29 cellular contexts compared by ENCODE assay signal in genomic region chr10:26156019-26156418, GRCh38.
"Had no signal": no experiment of that assay in that cellular context is flagged by ENCODE, and none has a peak within 500 bp of the region (broad histone marks: within the 10 kb centered on the region; RNA-seq: fewer than 3 reads in every experiment).

No MANE protein-coding gene starts in this region.

- H3K4me1 ChIP-seq: ascending aorta, breast epithelium, colonic mucosa, esophagus squamous epithelium, gastroesophageal sphincter had no signal

- H3K36me3 ChIP-seq: ascending aorta, breast epithelium, cardiac muscle cell, colonic mucosa, esophagus squamous epithelium, gastroesophageal sphincter, WERI-Rb-1 had no signal

- H3K9me3 ChIP-seq: ascending aorta, breast epithelium, colonic mucosa, esophagus squamous epithelium, gastroesophageal sphincter had no signal

- H3K27ac ChIP-seq: ascending aorta, breast epithelium, cardiac muscle cell, colonic mucosa, epithelial cell of prostate, esophagus squamous epithelium, gastroesophageal sphincter, WERI-Rb-1 had no signal

- H3K27me3 ChIP-seq: ascending aorta, breast epithelium, cardiac muscle cell, colonic mucosa, esophagus squamous epithelium, gastroesophageal sphincter had no signal

- H3K4me3 ChIP-seq: ascending aorta, breast epithelium, cardiac muscle cell, colonic mucosa, esophagus squamous epithelium, gastroesophageal sphincter had no signal

- ATAC-seq: activated CD4-positive, alpha-beta T cell treated with anti-CD3 and anti-CD28 coated beads for 36 hours; activated CD4-positive, CD25-positive, alpha-beta regulatory T cell treated with anti-CD3 and anti-CD28 coated beads, Interleukin-2, amount 50 U/mL, for 24 hours; activated CD8-positive, alpha-beta memory T cell treated with anti-CD3 and anti-CD28 coated beads, Interleukin-2, amount 10 ng/mL, durations not matched to agents 7 days and 5 days; activated CD8-positive, alpha-beta T cell treated with anti-CD3 and anti-CD28 coated beads, Interleukin-2, amount 10 ng/mL, durations not matched to agents 7 days and 5 days; activated naive CD4-positive, alpha-beta T cell treated with anti-CD3 and anti-CD28 coated beads, Interleukin-2, amount 50 U/mL, for 72 hours; gastroesophageal sphincter had no signal

- DNase-seq: activated B cell treated with CpG ODN at 0.5 μM for 24 hours; activated CD4-positive, alpha-beta memory T cell treated with anti-CD3 and anti-CD28 coated beads for 36 hours; activated CD4-positive, alpha-beta T cell treated with anti-CD3 and anti-CD28 coated beads for 36 hours; activated CD4-positive, alpha-beta T cell treated with anti-CD3 and anti-CD28 coated beads, Interleukin-2, amount 10 ng/mL, durations not matched to agents 24 days and 14 days; activated CD8-positive, alpha-beta memory T cell treated with anti-CD3 and anti-CD28 coated beads, Interleukin-2, amount 10 ng/mL, durations not matched to agents 7 days and 5 days; activated CD8-positive, alpha-beta memory T cell treated with anti-CD3 and anti-CD28 coated beads, Interleukin-2, amount 50 U/mL, for 4 hours; activated CD8-positive, alpha-beta T cell treated with anti-CD3 and anti-CD28 coated beads, Interleukin-2, amount 10 ng/mL, durations not matched to agents 7 days and 5 days; activated gamma-delta T cell; activated naive CD4-positive, alpha-beta T cell; activated naive CD4-positive, alpha-beta T cell treated with anti-CD3 and anti-CD28 coated beads, Interleukin-2, amount 10 ng/mL, durations not matched to agents 7 days and 5 days; activated naive CD8-positive, alpha-beta T cell treated with anti-CD3 and anti-CD28 coated beads, Interleukin-2, amount 10 ng/mL, durations not matched to agents 7 days and 5 days; activated T-cell treated with anti-CD3 and anti-CD28 coated beads, Interleukin-2, amount 50 U/mL, for 1 hour; activated T-cell treated with anti-CD3 and anti-CD28 coated beads, Interleukin-2, amount 50 U/mL, for 48 hours; central memory CD4-positive, alpha-beta T cell; cerebellar nuclear complex; colonic mucosa; effector CD8-positive, alpha-beta T cell; esophagus squamous epithelium; foreskin melanocyte; hippocampal formation; T1000; WERI-Rb-1 had no signal
